ENCODE assay signal across 1 cellular context in genomic region chr1:62327360-62328051, GRCh38.
TF ChIP-seq lines count a peak whose summit lies in the region.

No MANE protein-coding gene starts in this region.

TF ChIP-seq in GM23338, 12 proteins besides CTCF, POLR2A, EP300 and RAD21 (continued from another document):
- no peak for TF ChIP-seq ZNF114 (CRISPR knock-in tag; IDR thresholded peaks at IDR 0.05)
- TF ChIP-seq POLR2AphosphoS5 (IDR thresholded peaks at IDR 0.05; ENCODE audit: low read depth) = no peak
- no peak for TF ChIP-seq EZH2 (IDR thresholded peaks at IDR 0.05; ENCODE audit: low read depth, unreplicated experiment)
- no peak for TF ChIP-seq NANOG (IDR thresholded peaks at IDR 0.05; ENCODE audit: borderline replicate concordance)
- no peak for TF ChIP-seq STAT1 (IDR thresholded peaks at IDR 0.05; ENCODE audit: unreplicated experiment)
- TF ChIP-seq, protein P1, sequence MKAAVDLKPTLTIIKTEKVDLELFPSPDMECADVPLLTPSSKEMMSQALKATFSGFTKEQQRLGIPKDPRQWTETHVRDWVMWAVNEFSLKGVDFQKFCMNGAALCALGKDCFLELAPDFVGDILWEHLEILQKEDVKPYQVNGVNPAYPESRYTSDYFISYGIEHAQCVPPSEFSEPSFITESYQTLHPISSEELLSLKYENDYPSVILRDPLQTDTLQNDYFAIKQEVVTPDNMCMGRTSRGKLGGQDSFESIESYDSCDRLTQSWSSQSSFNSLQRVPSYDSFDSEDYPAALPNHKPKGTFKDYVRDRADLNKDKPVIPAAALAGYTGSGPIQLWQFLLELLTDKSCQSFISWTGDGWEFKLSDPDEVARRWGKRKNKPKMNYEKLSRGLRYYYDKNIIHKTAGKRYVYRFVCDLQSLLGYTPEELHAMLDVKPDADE (IDR thresholded peaks at IDR 0.05) = no peak
- TF ChIP-seq CREB1 (CRISPR knock-in tag; IDR thresholded peaks at IDR 0.05; ENCODE audit: low read depth) = no peak
- TF ChIP-seq, protein P2, sequence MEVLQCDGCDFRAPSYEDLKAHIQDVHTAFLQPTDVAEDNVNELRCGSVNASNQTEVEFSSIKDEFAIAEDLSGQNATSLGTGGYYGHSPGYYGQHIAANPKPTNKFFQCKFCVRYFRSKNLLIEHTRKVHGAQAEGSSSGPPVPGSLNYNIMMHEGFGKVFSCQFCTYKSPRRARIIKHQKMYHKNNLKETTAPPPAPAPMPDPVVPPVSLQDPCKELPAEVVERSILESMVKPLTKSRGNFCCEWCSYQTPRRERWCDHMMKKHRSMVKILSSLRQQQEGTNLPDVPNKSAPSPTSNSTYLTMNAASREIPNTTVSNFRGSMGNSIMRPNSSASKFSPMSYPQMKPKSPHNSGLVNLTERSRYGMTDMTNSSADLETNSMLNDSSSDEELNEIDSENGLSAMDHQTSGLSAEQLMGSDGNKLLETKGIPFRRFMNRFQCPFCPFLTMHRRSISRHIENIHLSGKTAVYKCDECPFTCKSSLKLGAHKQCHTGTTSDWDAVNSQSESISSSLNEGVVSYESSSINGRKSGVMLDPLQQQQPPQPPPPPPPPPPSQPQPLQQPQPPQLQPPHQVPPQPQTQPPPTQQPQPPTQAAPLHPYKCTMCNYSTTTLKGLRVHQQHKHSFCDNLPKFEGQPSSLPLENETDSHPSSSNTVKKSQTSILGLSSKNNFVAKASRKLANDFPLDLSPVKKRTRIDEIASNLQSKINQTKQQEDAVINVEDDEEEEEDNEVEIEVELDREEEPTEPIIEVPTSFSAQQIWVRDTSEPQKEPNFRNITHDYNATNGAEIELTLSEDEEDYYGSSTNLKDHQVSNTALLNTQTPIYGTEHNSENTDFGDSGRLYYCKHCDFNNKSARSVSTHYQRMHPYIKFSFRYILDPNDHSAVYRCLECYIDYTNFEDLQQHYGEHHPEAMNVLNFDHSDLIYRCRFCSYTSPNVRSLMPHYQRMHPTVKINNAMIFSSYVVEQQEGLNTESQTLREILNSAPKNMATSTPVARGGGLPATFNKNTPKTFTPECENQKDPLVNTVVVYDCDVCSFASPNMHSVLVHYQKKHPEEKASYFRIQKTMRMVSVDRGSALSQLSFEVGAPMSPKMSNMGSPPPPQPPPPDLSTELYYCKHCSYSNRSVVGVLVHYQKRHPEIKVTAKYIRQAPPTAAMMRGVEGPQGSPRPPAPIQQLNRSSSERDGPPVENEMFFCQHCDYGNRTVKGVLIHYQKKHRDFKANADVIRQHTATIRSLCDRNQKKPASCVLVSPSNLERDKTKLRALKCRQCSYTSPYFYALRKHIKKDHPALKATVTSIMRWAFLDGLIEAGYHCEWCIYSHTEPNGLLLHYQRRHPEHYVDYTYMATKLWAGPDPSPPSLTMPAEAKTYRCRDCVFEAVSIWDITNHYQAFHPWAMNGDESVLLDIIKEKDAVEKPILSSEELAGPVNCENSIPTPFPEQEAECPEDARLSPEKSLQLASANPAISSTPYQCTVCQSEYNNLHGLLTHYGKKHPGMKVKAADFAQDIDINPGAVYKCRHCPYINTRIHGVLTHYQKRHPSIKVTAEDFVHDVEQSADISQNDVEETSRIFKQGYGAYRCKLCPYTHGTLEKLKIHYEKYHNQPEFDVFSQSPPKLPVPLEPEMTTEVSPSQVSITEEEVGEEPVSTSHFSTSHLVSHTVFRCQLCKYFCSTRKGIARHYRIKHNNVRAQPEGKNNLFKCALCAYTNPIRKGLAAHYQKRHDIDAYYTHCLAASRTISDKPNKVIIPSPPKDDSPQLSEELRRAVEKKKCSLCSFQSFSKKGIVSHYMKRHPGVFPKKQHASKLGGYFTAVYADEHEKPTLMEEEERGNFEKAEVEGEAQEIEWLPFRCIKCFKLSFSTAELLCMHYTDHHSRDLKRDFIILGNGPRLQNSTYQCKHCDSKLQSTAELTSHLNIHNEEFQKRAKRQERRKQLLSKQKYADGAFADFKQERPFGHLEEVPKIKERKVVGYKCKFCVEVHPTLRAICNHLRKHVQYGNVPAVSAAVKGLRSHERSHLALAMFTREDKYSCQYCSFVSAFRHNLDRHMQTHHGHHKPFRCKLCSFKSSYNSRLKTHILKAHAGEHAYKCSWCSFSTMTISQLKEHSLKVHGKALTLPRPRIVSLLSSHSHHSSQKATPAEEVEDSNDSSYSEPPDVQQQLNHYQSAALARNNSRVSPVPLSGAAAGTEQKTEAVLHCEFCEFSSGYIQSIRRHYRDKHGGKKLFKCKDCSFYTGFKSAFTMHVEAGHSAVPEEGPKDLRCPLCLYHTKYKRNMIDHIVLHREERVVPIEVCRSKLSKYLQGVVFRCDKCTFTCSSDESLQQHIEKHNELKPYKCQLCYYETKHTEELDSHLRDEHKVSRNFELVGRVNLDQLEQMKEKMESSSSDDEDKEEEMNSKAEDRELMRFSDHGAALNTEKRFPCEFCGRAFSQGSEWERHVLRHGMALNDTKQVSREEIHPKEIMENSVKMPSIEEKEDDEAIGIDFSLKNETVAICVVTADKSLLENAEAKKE (CRISPR knock-in tag; IDR thresholded peaks at IDR 0.05) = no peak
